ENCODE assay signal across 12 cellular contexts in genomic region chr2:20641123-20641985, GRCh38. TPM values are rescaled to one million over a fixed set of nuclear protein-coding genes. Genes with fewer than 3 reads are reported as not detected.
DNase-seq lines count a peak whose midpoint lies in the region; ATAC-seq and TF ChIP-seq lines count a peak whose summit lies in the region.
"Had no signal": no experiment of that assay in that cellular context is flagged by ENCODE, and none has a peak within 500 bp of the region (broad histone marks: within the 10 kb centered on the region; RNA-seq: fewer than 3 reads in every experiment).

No MANE protein-coding gene starts in this region.

- H2AK5ac ChIP-seq in mesendoderm (ENCODE audit: low read length) = no peak overlapping the region

- peaks cover 37% of the 10 kb centered on the region for H3K36me3 Mint-ChIP-seq in MCF 10A (ENCODE audit: insufficient read depth, unreplicated experiment)
- H3K36me3 Mint-ChIP-seq: activated naive CD4-positive, alpha-beta T cell treated with anti-CD3 and anti-CD28 coated beads, Interleukin-2, amount 50 U/mL, for 72 hours had no signal

- intact Hi-C loops in MCF 10A (cut with micrococcal nuclease) (loop anchor here (5.0 kb wide), 1 partner anchor 539 kb away; no protein-coding TSS in a partner anchor), breast epithelium (cut with DNase I; ENCODE audit: low total_unique reads) (loop anchor here (1.0 kb wide), 1 partner anchor 204 kb away; no protein-coding TSS in a partner anchor)

- ATAC-seq in GM19395 (IDR thresholded peaks at IDR 0.05; ENCODE audit: unreplicated experiment) = no peak
- no peak for ATAC-seq in HG03175 (IDR thresholded peaks at IDR 0.05; ENCODE audit: unreplicated experiment)

- no peak overlapping the region for H3K18ac ChIP-seq in mesendoderm (ENCODE audit: low read length)

- no peak overlapping the region for H3K4me3 Mint-ChIP-seq in MCF 10A (ENCODE audit: unreplicated experiment)
- H3K4me3 Mint-ChIP-seq: activated CD4-positive, alpha-beta memory T cell treated with anti-CD3 and anti-CD28 coated beads for 36 hours had no signal

- DNase-seq in MCF 10A (ENCODE audit: unreplicated experiment) (peak; percentile 71), breast epithelium (ENCODE audit: low spot score in 2 of 2) (no peak), mesendoderm (peak; percentile 54), NAMALWA (ENCODE audit: low spot score) (no peak), Kasumi-1 (lab: John Stamatoyannopoulos, UW) (no peak)

- no peak overlapping the region for H2BK5ac ChIP-seq in mesendoderm (ENCODE audit: low read length)

- H4K8ac ChIP-seq in mesendoderm (ENCODE audit: low read depth, low read length) = no peak overlapping the region

- no peaks in the 10 kb centered on the region for H3K9me3 Mint-ChIP-seq in MCF 10A (ENCODE audit: unreplicated experiment)
- H3K9me3 Mint-ChIP-seq: activated CD4-positive, alpha-beta memory T cell treated with anti-CD3 and anti-CD28 coated beads for 36 hours; activated naive CD4-positive, alpha-beta T cell treated with anti-CD3 and anti-CD28 coated beads, Interleukin-2, amount 50 U/mL, for 72 hours had no signal

- H2BK120ac ChIP-seq in mesendoderm (ENCODE audit: low read depth, low read length) = no peak overlapping the region

- peak overlapping the region; percentile 25 for H3K56ac ChIP-seq in mesendoderm (ENCODE audit: low read length)

- H3K79me2 ChIP-seq in mesendoderm (ENCODE audit: control insufficient read depth, insufficient read depth, low read length) = no peaks in the 10 kb centered on the region

- TF ChIP-seq CTCF in MCF 10A (IDR thresholded peaks at IDR 0.05; ENCODE audit: unreplicated experiment) = no peak
- no peak for TF ChIP-seq CTCF in breast epithelium (IDR thresholded peaks at IDR 0.05)

- WGBS in esophagus, 2 donors = 74 to 83% methylated on average over 23 of the region's 23 CpGs
- WGBS in mesendoderm (ENCODE audit: extremely low coverage, insufficient coverage, low lambda C conversion rate) = no CpG with 5 or more reads among the region's 23 CpGs

- peaks cover 17% of the 10 kb centered on the region for H3K4me1 Mint-ChIP-seq in MCF 10A (ENCODE audit: insufficient read depth, unreplicated experiment)

- H3K27me3 ChIP-seq in breast epithelium (no peaks in the 10 kb centered on the region), esophagus (ENCODE audit: control insufficient read depth in 1 of 2, insufficient read depth in 2 of 2, low read length in 2 of 2) (no peaks in the 10 kb centered on the region), mesendoderm (ENCODE audit: insufficient read depth, low read length, poor library complexity) (no peaks in the 10 kb centered on the region)
- H3K27me3 ChIP-seq: SJCRH30 had no signal

- H3K36me3 ChIP-seq in breast epithelium (no peaks in the 10 kb centered on the region), esophagus (ENCODE audit: control insufficient read depth in 2 of 2, insufficient read depth in 2 of 2, low read length in 1 of 2) (peaks cover 3 to 39% of the 10 kb centered on the region in 2 donors), mesendoderm (ENCODE audit: control insufficient read depth, insufficient read depth, low read length) (no peaks in the 10 kb centered on the region)
- H3K36me3 ChIP-seq: SJCRH30 had no signal

- H3K9me3 ChIP-seq in breast epithelium (no peaks in the 10 kb centered on the region), esophagus (ENCODE audit: control insufficient read depth in 2 of 2, insufficient read depth in 1 of 2, low read depth in 1 of 2, low read length in 1 of 2) (no peaks in the 10 kb centered on the region)
- H3K9me3 ChIP-seq: SJCRH30 had no signal

- H4K5ac ChIP-seq in mesendoderm (ENCODE audit: low read length) = no peak overlapping the region

- no peak overlapping the region for H3K9ac ChIP-seq in mesendoderm (ENCODE audit: low read length)

- H3K4me2 ChIP-seq in mesendoderm (ENCODE audit: low read length) = no peak overlapping the region

- H3K4ac ChIP-seq in mesendoderm (ENCODE audit: low read depth, low read length) = no peak overlapping the region

- no peak overlapping the region for H3K27ac Mint-ChIP-seq in MCF 10A (ENCODE audit: low read depth, unreplicated experiment)
- H3K27ac Mint-ChIP-seq: activated CD4-positive, alpha-beta memory T cell treated with anti-CD3 and anti-CD28 coated beads for 36 hours had no signal

- H3K23ac ChIP-seq in mesendoderm (ENCODE audit: low read length) = no peak overlapping the region

- CTCF ChIA-PET in MCF 10A (lab: Yijun Ruan, JAX) = interaction anchor here (0.6 to 7.1 kb wide), 36 partner anchors 8 to 351 kb away, joined by 3 to 98 read pairs (median 6); partner anchors contain the start of genes HS1BP3 and RHOB

- no peak overlapping the region for H2BK15ac ChIP-seq in mesendoderm (replicated peaks; ENCODE audit: low read depth)

- H3K27ac ChIP-seq in breast epithelium = peak overlapping the region in 1 of 2 donors; percentile 64
- peak overlapping the region; percentile 60 to 85 for H3K27ac ChIP-seq in esophagus (ENCODE audit: low read depth in 2 of 2, low read length in 1 of 2)
- no peak overlapping the region for H3K27ac ChIP-seq in mesendoderm (ENCODE audit: low read depth, low read length)
- H3K27ac ChIP-seq: 22Rv1, SJCRH30 had no signal

- BruUV-seq in MCF 10A (replicated peaks; lab: Mats Ljungman, UMichigan) = no TSS peak

- no peak for TF ChIP-seq POLR2A in breast epithelium (IDR thresholded peaks at IDR 0.05)

- H3K4me1 ChIP-seq in breast epithelium = peaks cover 0 to 4% of the 10 kb centered on the region in 2 donors
- H3K4me1 ChIP-seq in esophagus (ENCODE audit: control insufficient read depth in 2 of 2, insufficient read depth in 2 of 2, low read length in 1 of 2) = peaks cover 0 to 3% of the 10 kb centered on the region in 2 donors
- H3K4me1 ChIP-seq in mesendoderm (ENCODE audit: control insufficient read depth, low read depth, low read length) = no peaks in the 10 kb centered on the region
- H3K4me1 ChIP-seq: SJCRH30 had no signal

- POLR2A ChIA-PET in MCF 10A (lab: Yijun Ruan, JAX) = interaction anchor here (1.1 to 1.6 kb wide), 7 partner anchors 10 to 230 kb away, joined by 3 to 8 read pairs (median 5); partner anchors contain the start of genes HS1BP3 and RHOB

- H3K27me3 Mint-ChIP-seq in MCF 10A (ENCODE audit: insufficient read depth, unreplicated experiment) = no peaks in the 10 kb centered on the region
- H3K27me3 Mint-ChIP-seq: activated CD4-positive, alpha-beta memory T cell treated with anti-CD3 and anti-CD28 coated beads for 36 hours had no signal

- no peak overlapping the region for H3K4me3 ChIP-seq in breast epithelium
- no peak overlapping the region for H3K4me3 ChIP-seq in esophagus (ENCODE audit: low read depth in 1 of 2, low read length in 2 of 2)
- H3K4me3 ChIP-seq in mesendoderm (ENCODE audit: low read length) = no peak overlapping the region
- H3K4me3 ChIP-seq: SJCRH30 had no signal

- no peaks in the 10 kb centered on the region for H3K79me1 ChIP-seq in mesendoderm (ENCODE audit: low read length)

RNA-seq across cellular contexts. Expression of gene HS1BP3, which starts 9.5 kb away (rescaled TPM):
- total RNA-seq in MCF 10A (2022) (10.0 and 25.1 TPM in 2 replicates), breast epithelium (10 to 100 TPM; 19.0 to 31.8 (median 25.9) TPM)
- 10 to 100 TPM; 12.2 to 13.4 TPM for polyA plus RNA-seq in esophagus
- polyA plus RNA-seq in mesendoderm (2013, experiment 1 of 2) = 4.5 TPM
- 5.0 TPM for polyA plus RNA-seq in mesendoderm (2013, experiment 2 of 2)

RNA-seq across cellular contexts. Expression of gene GDF7, which starts 25.6 kb away (rescaled TPM):
- total RNA-seq in MCF 10A (2022) (not detected in 2 replicates), breast epithelium (under 1 TPM; under 0.01 to 0.15 (median under 0.01) TPM)
- under 1 TPM; 0.56 to 0.59 TPM for polyA plus RNA-seq in esophagus
- 0.03 TPM for polyA plus RNA-seq in mesendoderm (2013, experiment 1 of 2)
- polyA plus RNA-seq in mesendoderm (2013, experiment 2 of 2) = 0.01 TPM

Comparison
In these comparisons a context has a peak if more than half of its experiments do, and no peak if none do; other contexts are left out.
1. DNase-seq: peak in MCF 10A (single experiment) and mesendoderm (single experiment); none in breast epithelium (0 of 2), NAMALWA (single experiment) and Kasumi-1 (0 of 2).